18 cellular contexts compared by ENCODE assay signal in genomic region chr15:93296786-93297500, GRCh38.
"Had no signal": no experiment of that assay in that cellular context is flagged by ENCODE, and none has a peak within 500 bp of the region (broad histone marks: within the 10 kb centered on the region; RNA-seq: fewer than 3 reads in every experiment).

No MANE protein-coding gene starts in this region.

- H3K27ac Mint-ChIP-seq: activated CD4-positive, alpha-beta memory T cell treated with anti-CD3 and anti-CD28 coated beads for 36 hours; activated T-helper 2 cell treated with anti-CD3 and anti-CD28 coated beads, Interferon-gamma antibody, Interleukin-2, Interleukin-4, amounts not matched to agents 10 μg/mL and 5 μg/mL and 100 μg/mL, durations not matched to agents 14 hours and 24 hours and 36 hours; naive B cell; stimulated activated memory B cell treated with anti-CD40 and anti-IgM and Interleukin-4, amounts not matched to agents 10 μg/mL and 1 μg/mL and 100 μg/mL, for 72 hours had no signal

- H3K9me3 Mint-ChIP-seq: activated CD4-positive, alpha-beta memory T cell treated with anti-CD3 and anti-CD28 coated beads for 36 hours; activated T-helper 2 cell treated with anti-CD3 and anti-CD28 coated beads, Interferon-gamma antibody, Interleukin-2, Interleukin-4, amounts not matched to agents 10 μg/mL and 5 μg/mL and 100 μg/mL, durations not matched to agents 14 hours and 24 hours and 36 hours; stimulated activated memory B cell treated with anti-CD40 and anti-IgM and Interleukin-4, amounts not matched to agents 10 μg/mL and 1 μg/mL and 100 μg/mL, for 72 hours had no signal

- H3K36me3 ChIP-seq: right lobe of liver, spleen, tibial nerve, vagina had no signal

- H3K27me3 Mint-ChIP-seq: activated CD4-positive, alpha-beta memory T cell treated with anti-CD3 and anti-CD28 coated beads for 36 hours; naive B cell; stimulated activated memory B cell treated with anti-CD40 and anti-IgM and Interleukin-4, amounts not matched to agents 10 μg/mL and 1 μg/mL and 100 μg/mL, for 72 hours had no signal

- H3K9me3 ChIP-seq: body of pancreas, psoas muscle, right lobe of liver, spleen, tibial nerve, vagina had no signal

- H3K36me3 Mint-ChIP-seq: activated CD4-positive, alpha-beta memory T cell treated with anti-CD3 and anti-CD28 coated beads for 36 hours; naive B cell; stimulated activated memory B cell treated with anti-CD40 and anti-IgM and Interleukin-4, amounts not matched to agents 10 μg/mL and 1 μg/mL and 100 μg/mL, for 72 hours had no signal

- H3K4me3 ChIP-seq: body of pancreas, psoas muscle, right lobe of liver, spleen, tibial nerve, vagina had no signal

- H3K4me1 ChIP-seq: foreskin keratinocyte, psoas muscle, right lobe of liver, spleen, vagina had no signal

- ATAC-seq: body of pancreas; foreskin keratinocyte; left colon; psoas muscle; right lobe of liver; stimulated activated memory B cell treated with anti-CD40 and anti-IgM and Interleukin-4, amounts not matched to agents 10 μg/mL and 1 μg/mL and 100 μg/mL, for 72 hours had no signal

- H3K4me1 Mint-ChIP-seq: naive B cell; stimulated activated memory B cell treated with anti-CD40 and anti-IgM and Interleukin-4, amounts not matched to agents 10 μg/mL and 1 μg/mL and 100 μg/mL, for 72 hours had no signal

- H3K4me3 Mint-ChIP-seq: activated CD4-positive, alpha-beta memory T cell treated with anti-CD3 and anti-CD28 coated beads for 36 hours; stimulated activated memory B cell treated with anti-CD40 and anti-IgM and Interleukin-4, amounts not matched to agents 10 μg/mL and 1 μg/mL and 100 μg/mL, for 72 hours had no signal

- H3K27ac ChIP-seq: body of pancreas, foreskin keratinocyte, psoas muscle, right lobe of liver, spleen, tibial nerve, vagina had no signal

- DNase-seq: activated CD4-positive, alpha-beta memory T cell treated with anti-CD3 and anti-CD28 coated beads for 36 hours; activated CD4-positive, alpha-beta T cell treated with anti-CD3 and anti-CD28 coated beads for 1 hour; activated naive CD4-positive, alpha-beta T cell treated with anti-CD3 and anti-CD28 coated beads, Interleukin-2, amount 50 U/mL, for 16 hours; amniotic stem cell; body of pancreas; cerebellar nuclear complex; foreskin keratinocyte; left colon; naive B cell; nucleus accumbens; psoas muscle; right lobe of liver; spleen; stimulated activated CD4-positive, alpha-beta T cell treated with anti-CD3 and anti-CD28 coated beads, Interleukin-1b, Interleukin-23, amount 100 ng/mL, for 48 hours had no signal

- H3K27me3 ChIP-seq: body of pancreas, foreskin keratinocyte, right lobe of liver, tibial nerve, vagina had no signal
